In the genomic region with DNA sequence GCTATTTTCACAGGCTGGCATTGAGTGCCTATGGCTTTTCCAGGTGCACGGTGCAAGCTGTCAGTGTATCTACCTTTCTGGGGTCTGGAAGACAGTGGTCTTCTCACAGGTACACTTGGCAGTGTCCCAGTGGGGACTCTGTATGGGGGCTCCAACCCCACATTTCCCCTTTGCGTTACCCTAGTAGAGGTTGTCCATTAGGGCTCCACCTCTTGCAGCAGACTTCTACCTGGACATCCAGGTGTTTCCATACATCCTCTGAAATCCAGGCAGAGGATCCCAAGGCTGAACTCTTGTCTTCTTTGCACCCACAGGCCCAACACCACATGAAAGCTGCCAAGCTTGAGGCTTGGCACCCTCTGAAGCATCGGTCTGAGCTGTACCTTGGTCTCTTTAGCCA, we compare ENCODE assay signal across 28 cellular contexts.
"Had no signal": no experiment of that assay in that cellular context is flagged by ENCODE, and none has a peak within 500 bp of the region (broad histone marks: within the 10 kb centered on the region; RNA-seq: fewer than 3 reads in every experiment).

No MANE protein-coding gene starts in this region.

- H2AFZ ChIP-seq: neural progenitor cell, parathyroid adenoma had no signal

- H3K27me3 ChIP-seq: neural progenitor cell, ovary, right lobe of liver, sigmoid colon, stomach, thyroid gland, tibial nerve, upper lobe of left lung had no signal

- H3K27ac ChIP-seq: neural progenitor cell, ovary, parathyroid adenoma, psoas muscle, right lobe of liver, sigmoid colon, stomach, thyroid gland, tibial nerve, upper lobe of left lung had no signal

- H3K9me3 ChIP-seq: ovary, psoas muscle, right lobe of liver, thoracic aorta, thyroid gland, tibial nerve had no signal

- H3K27me3 Mint-ChIP-seq: progenitor cell of endocrine pancreas; stimulated activated naive B cell treated with anti-CD40 and anti-IgM and Interleukin-4, amounts not matched to agents 10 μg/mL and 1 μg/mL and 100 μg/mL, for 72 hours; stimulated activated naive CD8-positive, alpha-beta T cell treated with anti-CD3 and anti-CD28 coated beads, Interleukin-15, Interleukin-2, amounts not matched to agents 100 ng/mL and 50 ng/mL, for 24 hours had no signal

- H3K36me3 Mint-ChIP-seq: natural killer cell; stimulated activated effector memory CD8-positive, alpha-beta T cell treated with anti-CD3 and anti-CD28 coated beads, Interleukin-12 subunit alpha, Interleukin-12 subunit beta, amount 100 ng/mL, for 72 hours; stimulated activated naive B cell treated with anti-CD40 and anti-IgM and Interleukin-4, amounts not matched to agents 10 μg/mL and 1 μg/mL and 100 μg/mL, for 72 hours had no signal

- H3K4me3 ChIP-seq: neural progenitor cell, ovary, psoas muscle, right lobe of liver, sigmoid colon, stomach, thoracic aorta, thyroid gland, tibial nerve, upper lobe of left lung had no signal

- H3K4me1 ChIP-seq: neural progenitor cell, parathyroid adenoma, psoas muscle, right lobe of liver, stomach, thyroid gland, tibial nerve, upper lobe of left lung had no signal

- H3K79me2 ChIP-seq: parathyroid adenoma had no signal

- DNase-seq: natural killer cell; occipital lobe; ovary; posterior cingulate gyrus; psoas muscle; right cardiac atrium; right lobe of liver; sigmoid colon; small intestine; stimulated activated CD4-positive, alpha-beta T cell treated with anti-CD3 and anti-CD28 coated beads, Interleukin-15, amount 100 ng/mL, for 24 hours; stimulated activated CD4-positive, alpha-beta T cell treated with anti-CD3 and anti-CD28 coated beads, Interleukin-2, amount 100 ng/mL, for 24 hours; stimulated activated CD4-positive, alpha-beta T cell treated with anti-CD3 and anti-CD28 coated beads, Interleukin-2, amount 100 ng/mL, for 48 hours; stimulated activated CD4-positive, alpha-beta T cell treated with anti-CD3 and anti-CD28 coated beads, Interleukin-4, amount 100 ng/mL, for 24 hours; stimulated activated naive B cell treated with anti-CD40 and anti-IgM and Interleukin-4, amounts not matched to agents 10 μg/mL and 1 μg/mL and 100 μg/mL, for 72 hours; stimulated activated naive CD4-positive, alpha-beta T cell treated with Interleukin-2 at 50 U/mL for 16 hours; stomach; thyroid gland; trophoblast cell; upper lobe of left lung had no signal

- FAIRE-seq: small intestine, urothelium cell line had no signal

- ATAC-seq: natural killer cell; psoas muscle; right cardiac atrium; right lobe of liver; stimulated activated effector memory CD8-positive, alpha-beta T cell treated with anti-CD3 and anti-CD28 coated beads, Interleukin-12 subunit alpha, Interleukin-12 subunit beta, amount 100 ng/mL, for 72 hours; stimulated activated naive B cell treated with anti-CD40 and anti-IgM and Interleukin-4, amounts not matched to agents 10 μg/mL and 1 μg/mL and 100 μg/mL, for 72 hours had no signal

- H3K4me1 Mint-ChIP-seq: natural killer cell; neural progenitor cell; stimulated activated effector memory CD8-positive, alpha-beta T cell treated with anti-CD3 and anti-CD28 coated beads, Interleukin-12 subunit alpha, Interleukin-12 subunit beta, amount 100 ng/mL, for 72 hours; stimulated activated naive B cell treated with anti-CD40 and anti-IgM and Interleukin-4, amounts not matched to agents 10 μg/mL and 1 μg/mL and 100 μg/mL, for 72 hours had no signal

- H3K27ac Mint-ChIP-seq: natural killer cell; nephron; neural progenitor cell; progenitor cell of endocrine pancreas; stimulated activated effector memory CD8-positive, alpha-beta T cell treated with anti-CD3 and anti-CD28 coated beads, Interleukin-12 subunit alpha, Interleukin-12 subunit beta, amount 100 ng/mL, for 72 hours; stimulated activated naive B cell treated with anti-CD40 and anti-IgM and Interleukin-4, amounts not matched to agents 10 μg/mL and 1 μg/mL and 100 μg/mL, for 72 hours; stimulated activated naive CD8-positive, alpha-beta T cell treated with anti-CD3 and anti-CD28 coated beads, Interleukin-15, Interleukin-2, amounts not matched to agents 100 ng/mL and 50 ng/mL, for 24 hours had no signal

- H3K4me3 Mint-ChIP-seq: natural killer cell; nephron; neural progenitor cell; stimulated activated effector memory CD8-positive, alpha-beta T cell treated with anti-CD3 and anti-CD28 coated beads, Interleukin-12 subunit alpha, Interleukin-12 subunit beta, amount 100 ng/mL, for 72 hours; stimulated activated naive B cell treated with anti-CD40 and anti-IgM and Interleukin-4, amounts not matched to agents 10 μg/mL and 1 μg/mL and 100 μg/mL, for 72 hours; stimulated activated naive CD8-positive, alpha-beta T cell treated with anti-CD3 and anti-CD28 coated beads, Interleukin-15, Interleukin-2, amounts not matched to agents 100 ng/mL and 50 ng/mL, for 24 hours had no signal

- H3K4me2 ChIP-seq: neural progenitor cell had no signal

- H3K36me3 ChIP-seq: neural progenitor cell, ovary, right lobe of liver, sigmoid colon, stomach, thoracic aorta, thyroid gland, tibial nerve, upper lobe of left lung had no signal

- H3K9ac ChIP-seq: neural progenitor cell, parathyroid adenoma had no signal
